In genomic region chr3:120429921-120430361, GRCh38 we compare ENCODE assay signal across 17 cellular contexts. TPM values are rescaled to one million over a fixed set of nuclear protein-coding genes. Genes with fewer than 3 reads are reported as not detected.
DNase-seq lines count a peak whose midpoint lies in the region; TF ChIP-seq lines count a peak whose summit lies in the region.
"Had no signal": no experiment of that assay in that cellular context is flagged by ENCODE, and none has a peak within 500 bp of the region (broad histone marks: within the 10 kb centered on the region; RNA-seq: fewer than 3 reads in every experiment).

No MANE protein-coding gene starts in this region.

- whole genome bisulfite sequencing in GM23248 (ENCODE audit: low coverage in 1 of 2, low lambda C conversion rate in 2 of 2, missing lambda C conversion rate in 2 of 2), 2 experiments, result 0 to 10% methylated on average over 1 of the region's 1 CpG
- 32% methylated on average over 1 of the region's 1 CpG for WGBS in smooth muscle cell (ENCODE audit: low lambda C conversion rate)

- DNase-seq in GM23248 (peak; percentile 85), amniotic epithelial cell (ENCODE audit: low read depth) (peak; percentile 66), hepatic stellate cell (ENCODE audit: low spot score) (peak; percentile 22), smooth muscle cell (lab: John Stamatoyannopoulos, UW; ENCODE audit: unreplicated experiment) (no peak), MG63 (no peak), NCI-H345 treated with DMSO at 0.1 percent for 48 hours (lab: John Stamatoyannopoulos, UW; ENCODE audit: unreplicated experiment) (no peak), GDM1 (lab: John Stamatoyannopoulos, UW) (no peak)
- no peak for DNase-seq in activated CD4-positive, alpha-beta T cell treated with anti-CD3 and anti-CD28 coated beads, Interleukin-2, amount 50 U/mL, for 4 hours
- DNase-seq: activated T-cell treated with anti-CD3 and anti-CD28 coated beads, Interleukin-2, amount 50 U/mL, for 4 hours; body of pancreas; CD4-positive, alpha-beta T cell; GF-D8; midbrain; NCI-H1092; PC-9; psoas muscle; stimulated activated CD4-positive, alpha-beta T cell treated with anti-CD3 and anti-CD28 coated beads, Interleukin-2, amount 100 ng/mL, for 48 hours had no signal

- H3K27ac ChIP-seq in GM23248, result peak overlapping the region; percentile 89
- peak overlapping the region; percentile 43 for H3K27ac ChIP-seq in smooth muscle cell (ENCODE audit: low read depth)
- H3K27ac ChIP-seq: body of pancreas, PC-9, psoas muscle had no signal

- in situ Hi-C loops in GM23248 (cut with MboI), result no loop called here

- peak overlapping the region; percentile 65 for H3K9ac ChIP-seq in GM23248
- no peak overlapping the region for H3K9ac ChIP-seq in smooth muscle cell (ENCODE audit: low read depth)

- H3K4me3 ChIP-seq in GM23248 (0 out of 2 replicates have a peak overlapping the region, but pooled peaks have one; percentile 2), smooth muscle cell (no peak overlapping the region), MG63 (no peak overlapping the region)
- H3K4me3 ChIP-seq: body of pancreas, PC-9, psoas muscle had no signal

- H2AFZ ChIP-seq in GM23248, result no peak overlapping the region
- H2AFZ ChIP-seq in smooth muscle cell (ENCODE audit: low read depth), result no peak overlapping the region
- H2AFZ ChIP-seq: PC-9 had no signal

- H3K9me3 ChIP-seq in GM23248 (ENCODE audit: low read depth) (no peaks in the 10 kb centered on the region), smooth muscle cell (replicated peaks; ENCODE audit: low read depth) (no peaks in the 10 kb centered on the region), MG63 (no peaks in the 10 kb centered on the region)
- H3K9me3 ChIP-seq: body of pancreas, psoas muscle had no signal

- H3F3A ChIP-seq in GM23248 (ENCODE audit: insufficient read depth), result peaks cover 98% of the 10 kb centered on the region
- peaks cover 9% of the 10 kb centered on the region for H3F3A ChIP-seq in smooth muscle cell (ENCODE audit: low read depth)

- H3K4me1 ChIP-seq in GM23248 (ENCODE audit: insufficient read depth) (peaks cover 100% of the 10 kb centered on the region), smooth muscle cell (ENCODE audit: low read depth) (peaks cover 23% of the 10 kb centered on the region)
- H3K4me1 ChIP-seq: psoas muscle had no signal

- peak overlapping the region; percentile 41 for H3K4me2 ChIP-seq in GM23248 (ENCODE audit: unreplicated experiment)
- peak overlapping the region; percentile 4 for H3K4me2 ChIP-seq in smooth muscle cell
- H3K4me2 ChIP-seq: PC-9 had no signal

- H4K20me1 ChIP-seq in GM23248 (ENCODE audit: insufficient read depth) (peaks cover 10% of the 10 kb centered on the region; the same call in 1 of the 2 replicates), smooth muscle cell (ENCODE audit: low read depth) (peaks cover 91% of the 10 kb centered on the region)

- no peaks in the 10 kb centered on the region for H3K9me2 ChIP-seq in GM23248 (ENCODE audit: insufficient read depth)

- peaks cover 70% of the 10 kb centered on the region for H3K36me3 ChIP-seq in GM23248 (ENCODE audit: low read depth)
- H3K36me3 ChIP-seq in smooth muscle cell (ENCODE audit: low read depth), result peaks cover 3% of the 10 kb centered on the region
- peaks cover 96% of the 10 kb centered on the region for H3K36me3 ChIP-seq in MG63

- H3K27me3 ChIP-seq in GM23248 (replicated peaks; ENCODE audit: insufficient read depth) (no peaks in the 10 kb centered on the region), smooth muscle cell (ENCODE audit: low read depth) (no peaks in the 10 kb centered on the region), MG63 (no peaks in the 10 kb centered on the region)
- H3K27me3 ChIP-seq: body of pancreas had no signal

- no peak for TF ChIP-seq CTCF in smooth muscle cell (IDR thresholded peaks at IDR 0.05; ENCODE audit: borderline replicate concordance, insufficient read depth, poor library complexity, severe bottlenecking)

- H3K79me2 ChIP-seq in GM23248 (ENCODE audit: insufficient read depth), result peaks cover 94% of the 10 kb centered on the region
- peaks cover 67% of the 10 kb centered on the region for H3K79me2 ChIP-seq in smooth muscle cell (ENCODE audit: low read depth)

RNA-seq across cellular contexts. Expression of gene FSTL1, which starts 20.9 kb away (rescaled TPM):
- 4,171 and 4,244 TPM in 2 replicates for total RNA-seq in GM23248 (2014; rRNA removed; shearing (Covaris generic))
- polyA plus RNA-seq in GM23248 (2016; fragmentation: Nextera tagmentation; extraction: Ambion mirVana) (1,910 and 1,919 TPM in 2 replicates), smooth muscle cell (367 and 562 TPM in 2 replicates)
- 630 and 783 TPM in 2 replicates for total RNA-seq in smooth muscle cell
- 642 and 656 TPM in 2 replicates for total RNA-seq in MG63 (2014; rRNA removed; shearing (Covaris generic); ENCODE audit: low replicate concordance)

Comparison
In these comparisons a context has a peak if more than half of its experiments do, and no peak if none do; other contexts are left out.
1. DNase-seq: peak in GM23248 (single experiment), amniotic epithelial cell (single experiment) and hepatic stellate cell (single experiment); none in smooth muscle cell (single experiment), MG63 (single experiment), NCI-H345 treated with DMSO at 0.1 percent for 48 hours (single experiment), GDM1 (single experiment) and activated CD4-positive, alpha-beta T cell treated with anti-CD3 and anti-CD28 coated beads, Interleukin-2, amount 50 U/mL, for 4 hours (0 of 2).